Comparison of ENCODE assay signal across 1 cellular context in genomic region chrX:44871114-44871645, GRCh38.
TF ChIP-seq lines count a peak whose summit lies in the region.

No MANE protein-coding gene starts in this region.

TF ChIP-seq in GM12878, 131 proteins besides CTCF, POLR2A, EP300 and RAD21 (continued from another document):
- no peak for TF ChIP-seq IRF3 (IDR thresholded peaks at IDR 0.05)
- TF ChIP-seq EZH2 (IDR thresholded peaks at IDR 0.05; ENCODE audit: borderline replicate concordance, control insufficient read depth, low read depth, low read length) = no peak
- TF ChIP-seq IKZF1 (conservative IDR thresholded peaks at IDR 0.05) = no peak
- TF ChIP-seq ZBED1 (IDR thresholded peaks at IDR 0.05; ENCODE audit: borderline replicate concordance) = no peak
- no peak for TF ChIP-seq YBX1 (IDR thresholded peaks at IDR 0.05)
- no peak for TF ChIP-seq BHLHE40 (IDR thresholded peaks at IDR 0.05; ENCODE audit: borderline replicate concordance in 1 of 2, low read depth in 2 of 2, low read length in 1 of 2)
- no peak for TF ChIP-seq TARDBP (IDR thresholded peaks at IDR 0.05; ENCODE audit: borderline replicate concordance)
